ENCODE assay signal across 8 cellular contexts in genomic region chr2:199985625-199986207, GRCh38. TPM values are rescaled to one million over a fixed set of nuclear protein-coding genes. Genes with fewer than 3 reads are reported as not detected.
DNase-seq lines count a peak whose midpoint lies in the region; ATAC-seq and TF ChIP-seq lines count a peak whose summit lies in the region.

No MANE protein-coding gene starts in this region.

- peak overlapping the region; percentile 9 for H3K27ac Mint-ChIP-seq in glutamatergic neuron (ENCODE audit: unreplicated experiment)

- H3K4me1 ChIP-seq in Loucy (ENCODE audit: insufficient read depth, low read length, poor library complexity, severe bottlenecking) = peaks cover 37% of the 10 kb centered on the region

- no peak overlapping the region for H3K4me3 Mint-ChIP-seq in glutamatergic neuron (ENCODE audit: unreplicated experiment)

- H3K4me3 ChIP-seq in Loucy (ENCODE audit: low read length, poor library complexity, severe bottlenecking) = no peak overlapping the region

- H3F3A ChIP-seq in Loucy (ENCODE audit: low read depth) = peaks cover 3% of the 10 kb centered on the region; the same call in 1 of the 2 replicates

- peaks cover 12% of the 10 kb centered on the region for H3K4me1 Mint-ChIP-seq in glutamatergic neuron (ENCODE audit: low read depth, unreplicated experiment)

- H2AFZ ChIP-seq in Loucy (ENCODE audit: low read length) = peak overlapping the region; percentile 70

- no peaks in the 10 kb centered on the region for H4K20me1 ChIP-seq in Loucy (ENCODE audit: insufficient read depth, low read length, poor library complexity, severe bottlenecking)

- no peak overlapping the region for H3K9ac ChIP-seq in Loucy (ENCODE audit: low read depth, low read length, poor library complexity, severe bottlenecking)

- no peaks in the 10 kb centered on the region for H3K36me3 ChIP-seq in Loucy (ENCODE audit: insufficient read depth, low read length)

- H3K27me3 ChIP-seq in Loucy (ENCODE audit: insufficient read depth, low read length, poor library complexity, severe bottlenecking) = peaks cover 19% of the 10 kb centered on the region

- H3K9me3 ChIP-seq in Loucy (ENCODE audit: insufficient read depth, low read depth, low read length) = no peaks in the 10 kb centered on the region

- TF ChIP-seq CTCF in Loucy (conservative IDR thresholded peaks at IDR 0.05; ENCODE audit: low read length) (peak; percentile 77), glutamatergic neuron (IDR thresholded peaks at IDR 0.05; ENCODE audit: partially characterized antibody, unreplicated experiment) (peak; percentile 74)

- H3K9me2 ChIP-seq in Loucy (replicated peaks; ENCODE audit: low read depth, low read length) = no peaks in the 10 kb centered on the region

- no peaks in the 10 kb centered on the region for H3K27me3 Mint-ChIP-seq in glutamatergic neuron (ENCODE audit: unreplicated experiment)

- DNase-seq in DMS 273 treated with DMSO at 0.1 percent for 48 hours (lab: John Stamatoyannopoulos, UW) = peak; percentile 51
- DNase-seq in SIG-M5 treated with dmso at 0.1 percent for 504 hours (lab: John Stamatoyannopoulos, UW; ENCODE audit: unreplicated experiment) = peak; percentile 70
- DNase-seq in activated effector memory CD4-positive, alpha-beta T cell treated with Interleukin-2 at 50 U/mL for 16 hours = peak; percentile 24
- DNase-seq in glutamatergic neuron = peak; percentile 71
- DNase-seq in putamen (ENCODE audit: low spot score) = peak; percentile 46

- ATAC-seq in GM21717 (IDR thresholded peaks at IDR 0.05; ENCODE audit: unreplicated experiment) (peak; percentile 74), HG02610 (IDR thresholded peaks at IDR 0.05; ENCODE audit: unreplicated experiment) (no peak)

- H3K36me3 Mint-ChIP-seq in glutamatergic neuron (ENCODE audit: unreplicated experiment) = no peaks in the 10 kb centered on the region

- H3K9me3 Mint-ChIP-seq in glutamatergic neuron (ENCODE audit: unreplicated experiment) = peaks cover 4% of the 10 kb centered on the region

- H3K4me2 ChIP-seq in Loucy (ENCODE audit: low read depth, low read length, poor library complexity, severe bottlenecking) = peak overlapping the region; percentile 18

- no peaks in the 10 kb centered on the region for H3K79me2 ChIP-seq in Loucy (ENCODE audit: insufficient read depth, low read length)

RNA-seq across cellular contexts. Expression of gene MAIP1, which starts 30.3 kb away (rescaled TPM):
- total RNA-seq in glutamatergic neuron (ENCODE audit: unreplicated experiment) = 18.1 TPM

RNA-seq across cellular contexts. Expression of gene TYW5, which starts 30.4 kb away (rescaled TPM):
- total RNA-seq in glutamatergic neuron (ENCODE audit: unreplicated experiment) = 8.5 TPM
